1 cellular context compared by ENCODE assay signal in the genomic region with DNA sequence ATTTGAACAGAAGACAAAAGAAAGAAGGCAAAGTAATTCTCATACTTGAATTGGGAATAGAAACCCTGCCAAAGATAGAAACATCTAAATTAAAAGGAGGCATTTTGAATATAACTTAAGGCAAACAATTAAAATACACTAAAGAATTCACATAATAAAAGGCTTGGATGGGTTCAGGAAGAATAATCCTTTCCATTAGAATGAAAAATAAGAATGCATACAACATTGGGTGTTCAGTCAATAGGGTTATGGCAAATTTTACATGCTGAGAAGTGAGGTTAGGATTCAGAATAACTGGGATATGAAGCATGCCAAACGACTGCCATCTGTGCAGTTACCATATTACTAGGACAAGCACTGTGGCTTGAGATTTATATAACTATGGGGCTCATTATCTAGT.
TF ChIP-seq lines count a peak whose summit lies in the region.

No MANE protein-coding gene starts in this region.

TF ChIP-seq in GM12878, 131 proteins besides CTCF, POLR2A, EP300 and RAD21 (continued from another document):
- TF ChIP-seq, protein P1, sequence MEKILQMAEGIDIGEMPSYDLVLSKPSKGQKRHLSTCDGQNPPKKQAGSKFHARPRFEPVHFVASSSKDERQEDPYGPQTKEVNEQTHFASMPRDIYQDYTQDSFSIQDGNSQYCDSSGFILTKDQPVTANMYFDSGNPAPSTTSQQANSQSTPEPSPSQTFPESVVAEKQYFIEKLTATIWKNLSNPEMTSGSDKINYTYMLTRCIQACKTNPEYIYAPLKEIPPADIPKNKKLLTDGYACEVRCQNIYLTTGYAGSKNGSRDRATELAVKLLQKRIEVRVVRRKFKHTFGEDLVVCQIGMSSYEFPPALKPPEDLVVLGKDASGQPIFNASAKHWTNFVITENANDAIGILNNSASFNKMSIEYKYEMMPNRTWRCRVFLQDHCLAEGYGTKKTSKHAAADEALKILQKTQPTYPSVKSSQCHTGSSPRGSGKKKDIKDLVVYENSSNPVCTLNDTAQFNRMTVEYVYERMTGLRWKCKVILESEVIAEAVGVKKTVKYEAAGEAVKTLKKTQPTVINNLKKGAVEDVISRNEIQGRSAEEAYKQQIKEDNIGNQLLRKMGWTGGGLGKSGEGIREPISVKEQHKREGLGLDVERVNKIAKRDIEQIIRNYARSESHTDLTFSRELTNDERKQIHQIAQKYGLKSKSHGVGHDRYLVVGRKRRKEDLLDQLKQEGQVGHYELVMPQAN (conservative IDR thresholded peaks at IDR 0.05): no peak
- TF ChIP-seq HDGF (IDR thresholded peaks at IDR 0.05) (no peak), STAT1 (conservative IDR thresholded peaks at IDR 0.05) (no peak), RCOR1 (conservative IDR thresholded peaks at IDR 0.05; ENCODE audit: low read depth, low read length) (no peak), ZSCAN29 (IDR thresholded peaks at IDR 0.05) (no peak), CBX5 (IDR thresholded peaks at IDR 0.05; ENCODE audit: low read depth) (no peak), MTA3 (IDR thresholded peaks at IDR 0.05; ENCODE audit: borderline replicate concordance, low read length) (no peak)
- TF ChIP-seq, protein P2, sequence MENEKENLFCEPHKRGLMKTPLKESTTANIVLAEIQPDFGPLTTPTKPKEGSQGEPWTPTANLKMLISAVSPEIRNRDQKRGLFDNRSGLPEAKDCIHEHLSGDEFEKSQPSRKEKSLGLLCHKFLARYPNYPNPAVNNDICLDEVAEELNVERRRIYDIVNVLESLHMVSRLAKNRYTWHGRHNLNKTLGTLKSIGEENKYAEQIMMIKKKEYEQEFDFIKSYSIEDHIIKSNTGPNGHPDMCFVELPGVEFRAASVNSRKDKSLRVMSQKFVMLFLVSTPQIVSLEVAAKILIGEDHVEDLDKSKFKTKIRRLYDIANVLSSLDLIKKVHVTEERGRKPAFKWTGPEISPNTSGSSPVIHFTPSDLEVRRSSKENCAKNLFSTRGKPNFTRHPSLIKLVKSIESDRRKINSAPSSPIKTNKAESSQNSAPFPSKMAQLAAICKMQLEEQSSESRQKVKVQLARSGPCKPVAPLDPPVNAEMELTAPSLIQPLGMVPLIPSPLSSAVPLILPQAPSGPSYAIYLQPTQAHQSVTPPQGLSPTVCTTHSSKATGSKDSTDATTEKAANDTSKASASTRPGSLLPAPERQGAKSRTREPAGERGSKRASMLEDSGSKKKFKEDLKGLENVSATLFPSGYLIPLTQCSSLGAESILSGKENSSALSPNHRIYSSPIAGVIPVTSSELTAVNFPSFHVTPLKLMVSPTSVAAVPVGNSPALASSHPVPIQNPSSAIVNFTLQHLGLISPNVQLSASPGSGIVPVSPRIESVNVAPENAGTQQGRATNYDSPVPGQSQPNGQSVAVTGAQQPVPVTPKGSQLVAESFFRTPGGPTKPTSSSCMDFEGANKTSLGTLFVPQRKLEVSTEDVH (IDR thresholded peaks at IDR 0.05; ENCODE audit: low read depth, partially characterized antibody): no peak
